1 cellular context compared by ENCODE assay signal in the genomic region with DNA sequence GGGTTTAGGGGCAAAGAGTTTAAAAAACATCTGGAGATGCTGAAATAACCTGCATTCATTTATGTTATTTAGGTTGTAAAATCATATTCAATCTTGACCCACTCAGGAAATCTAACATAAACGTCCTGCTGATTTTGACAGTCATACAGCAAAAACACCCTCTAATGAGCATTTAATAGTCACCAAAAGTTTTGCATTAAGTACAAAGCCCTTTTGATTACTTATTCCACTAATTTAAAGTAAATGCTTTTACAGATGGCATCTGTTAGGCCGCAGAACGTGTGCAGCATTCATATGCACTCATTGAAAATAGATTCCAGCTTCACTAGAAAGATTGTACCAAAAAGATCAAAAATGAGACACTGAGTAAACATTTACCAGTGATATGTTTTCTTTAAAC.
TF ChIP-seq lines count a peak whose summit lies in the region.

No MANE protein-coding gene starts in this region.

TF ChIP-seq in GM12878, 131 proteins besides CTCF, POLR2A, EP300 and RAD21 (continued from another document):
- TF ChIP-seq ZNF217 (IDR thresholded peaks at IDR 0.05), result no peak
- TF ChIP-seq, protein P1, sequence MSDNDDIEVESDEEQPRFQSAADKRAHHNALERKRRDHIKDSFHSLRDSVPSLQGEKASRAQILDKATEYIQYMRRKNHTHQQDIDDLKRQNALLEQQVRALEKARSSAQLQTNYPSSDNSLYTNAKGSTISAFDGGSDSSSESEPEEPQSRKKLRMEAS (IDR thresholded peaks at IDR 0.05; ENCODE audit: low read depth, low read length), result no peak
- no peak for TF ChIP-seq EGR1 (IDR thresholded peaks at IDR 0.05; ENCODE audit: borderline replicate concordance in 1 of 2, low read depth in 2 of 2, low read length in 2 of 2)
- TF ChIP-seq HDGF (IDR thresholded peaks at IDR 0.05), result no peak
- TF ChIP-seq YBX1 (IDR thresholded peaks at IDR 0.05), result no peak
- TF ChIP-seq CBX5 (IDR thresholded peaks at IDR 0.05; ENCODE audit: low read depth), result no peak
- TF ChIP-seq MEF2A (IDR thresholded peaks at IDR 0.05; ENCODE audit: insufficient read depth, low read depth, low read length), result no peak
TF ChIP-seq in GM12878: peak in this region for 0.
